ENCODE assay signal across 1 cellular context in the genomic region with DNA sequence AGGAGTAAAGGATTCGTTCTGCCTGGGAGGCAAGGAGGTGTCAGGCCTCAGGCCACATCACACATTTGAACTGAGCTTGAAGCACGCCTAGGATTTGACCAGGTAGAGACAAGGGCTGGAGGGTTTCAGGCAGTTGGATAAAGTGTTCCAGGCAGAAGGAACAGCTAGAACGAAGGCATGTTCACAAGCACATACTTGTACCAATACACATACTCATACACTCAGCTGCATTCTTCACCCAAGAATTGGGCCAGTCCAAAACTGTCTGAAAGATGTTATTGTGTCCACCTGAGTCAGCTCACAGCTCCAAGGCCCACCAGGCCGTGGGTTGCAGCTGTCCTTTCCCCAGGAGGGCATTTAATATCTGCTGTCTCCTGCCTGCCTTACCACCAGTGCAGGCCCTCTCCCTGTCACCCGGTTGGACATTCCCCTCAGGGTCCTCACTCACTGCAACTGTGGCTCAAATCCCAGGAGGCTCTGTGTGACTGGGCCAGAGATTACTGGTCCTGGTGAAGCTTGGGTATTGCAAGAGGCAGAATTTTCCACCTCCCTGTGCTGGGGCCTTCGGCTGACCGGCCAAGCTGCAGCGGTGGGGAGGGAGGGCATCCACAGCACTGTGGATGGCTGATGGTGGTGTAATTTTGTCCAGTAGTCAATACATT.
TF ChIP-seq lines count a peak whose summit lies in the region.

No MANE protein-coding gene starts in this region.

TF ChIP-seq in H1, 55 proteins besides CTCF, POLR2A, EP300 and RAD21:
- TF ChIP-seq CBX8 (IDR thresholded peaks at IDR 0.05; ENCODE audit: borderline replicate concordance, low read depth, low read length) (no peak), EZH2 (IDR thresholded peaks at IDR 0.05; ENCODE audit: low read depth, low read length, severe bottlenecking) (no peak), SIRT6 (IDR thresholded peaks at IDR 0.05; ENCODE audit: low read length) (no peak), BRCA1 (IDR thresholded peaks at IDR 0.05; ENCODE audit: low read depth, low read length) (no peak), JUN (IDR thresholded peaks at IDR 0.05; ENCODE audit: low read depth, low read length) (no peak), CREB1 (IDR thresholded peaks at IDR 0.05) (no peak), CHD7 (IDR thresholded peaks at IDR 0.05; ENCODE audit: insufficient replicate concordance, low read length) (no peak), HDAC6 (IDR thresholded peaks at IDR 0.05; ENCODE audit: low read depth, low read length) (no peak)
- TF ChIP-seq, protein P1, sequence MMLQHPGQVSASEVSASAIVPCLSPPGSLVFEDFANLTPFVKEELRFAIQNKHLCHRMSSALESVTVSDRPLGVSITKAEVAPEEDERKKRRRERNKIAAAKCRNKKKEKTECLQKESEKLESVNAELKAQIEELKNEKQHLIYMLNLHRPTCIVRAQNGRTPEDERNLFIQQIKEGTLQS (IDR thresholded peaks at IDR 0.05; ENCODE audit: insufficient read depth, low read depth, low read length) = no peak
